ENCODE assay signal across 1 cellular context in the genomic region with DNA sequence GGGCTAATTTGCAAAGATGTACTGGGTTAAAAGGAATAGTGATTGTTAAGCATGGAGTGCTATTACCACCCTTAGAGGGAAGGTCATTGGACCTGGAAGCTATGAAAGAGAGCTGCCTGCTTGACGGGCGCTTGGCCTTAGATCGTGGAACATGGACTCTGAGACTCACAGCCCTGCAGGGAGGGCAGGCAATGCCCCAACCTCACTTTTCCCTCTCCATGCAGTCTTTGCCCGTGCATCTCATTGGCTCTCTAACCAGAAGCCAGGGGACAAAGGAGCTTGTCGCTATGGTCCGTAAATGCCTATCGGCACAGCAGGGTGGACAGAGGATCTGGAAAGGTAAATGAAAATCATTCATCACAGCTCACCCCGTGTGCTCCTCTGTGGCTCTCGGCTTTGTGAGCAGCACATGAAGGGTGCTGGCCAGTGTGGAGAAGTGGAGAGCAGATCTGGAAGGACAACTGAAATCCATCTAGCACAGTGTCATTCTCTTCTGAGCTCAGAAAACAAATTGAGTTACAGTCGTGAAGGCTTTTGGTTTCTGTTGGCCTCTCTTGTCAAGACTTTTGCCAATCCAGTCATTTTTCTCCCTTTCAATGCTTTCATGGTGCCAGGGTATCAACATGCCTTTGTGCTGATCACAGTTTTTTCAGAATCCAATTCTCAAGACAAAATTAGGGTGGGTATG.
TF ChIP-seq lines count a peak whose summit lies in the region.

No MANE protein-coding gene starts in this region.

TF ChIP-seq in SK-N-SH, 30 proteins besides CTCF, POLR2A, EP300 and RAD21 (continued from another document):
- TF ChIP-seq, protein P1, sequence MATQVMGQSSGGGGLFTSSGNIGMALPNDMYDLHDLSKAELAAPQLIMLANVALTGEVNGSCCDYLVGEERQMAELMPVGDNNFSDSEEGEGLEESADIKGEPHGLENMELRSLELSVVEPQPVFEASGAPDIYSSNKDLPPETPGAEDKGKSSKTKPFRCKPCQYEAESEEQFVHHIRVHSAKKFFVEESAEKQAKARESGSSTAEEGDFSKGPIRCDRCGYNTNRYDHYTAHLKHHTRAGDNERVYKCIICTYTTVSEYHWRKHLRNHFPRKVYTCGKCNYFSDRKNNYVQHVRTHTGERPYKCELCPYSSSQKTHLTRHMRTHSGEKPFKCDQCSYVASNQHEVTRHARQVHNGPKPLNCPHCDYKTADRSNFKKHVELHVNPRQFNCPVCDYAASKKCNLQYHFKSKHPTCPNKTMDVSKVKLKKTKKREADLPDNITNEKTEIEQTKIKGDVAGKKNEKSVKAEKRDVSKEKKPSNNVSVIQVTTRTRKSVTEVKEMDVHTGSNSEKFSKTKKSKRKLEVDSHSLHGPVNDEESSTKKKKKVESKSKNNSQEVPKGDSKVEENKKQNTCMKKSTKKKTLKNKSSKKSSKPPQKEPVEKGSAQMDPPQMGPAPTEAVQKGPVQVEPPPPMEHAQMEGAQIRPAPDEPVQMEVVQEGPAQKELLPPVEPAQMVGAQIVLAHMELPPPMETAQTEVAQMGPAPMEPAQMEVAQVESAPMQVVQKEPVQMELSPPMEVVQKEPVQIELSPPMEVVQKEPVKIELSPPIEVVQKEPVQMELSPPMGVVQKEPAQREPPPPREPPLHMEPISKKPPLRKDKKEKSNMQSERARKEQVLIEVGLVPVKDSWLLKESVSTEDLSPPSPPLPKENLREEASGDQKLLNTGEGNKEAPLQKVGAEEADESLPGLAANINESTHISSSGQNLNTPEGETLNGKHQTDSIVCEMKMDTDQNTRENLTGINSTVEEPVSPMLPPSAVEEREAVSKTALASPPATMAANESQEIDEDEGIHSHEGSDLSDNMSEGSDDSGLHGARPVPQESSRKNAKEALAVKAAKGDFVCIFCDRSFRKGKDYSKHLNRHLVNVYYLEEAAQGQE (IDR thresholded peaks at IDR 0.05; ENCODE audit: low read depth, low read length) = no peak
- TF ChIP-seq, protein P2, sequence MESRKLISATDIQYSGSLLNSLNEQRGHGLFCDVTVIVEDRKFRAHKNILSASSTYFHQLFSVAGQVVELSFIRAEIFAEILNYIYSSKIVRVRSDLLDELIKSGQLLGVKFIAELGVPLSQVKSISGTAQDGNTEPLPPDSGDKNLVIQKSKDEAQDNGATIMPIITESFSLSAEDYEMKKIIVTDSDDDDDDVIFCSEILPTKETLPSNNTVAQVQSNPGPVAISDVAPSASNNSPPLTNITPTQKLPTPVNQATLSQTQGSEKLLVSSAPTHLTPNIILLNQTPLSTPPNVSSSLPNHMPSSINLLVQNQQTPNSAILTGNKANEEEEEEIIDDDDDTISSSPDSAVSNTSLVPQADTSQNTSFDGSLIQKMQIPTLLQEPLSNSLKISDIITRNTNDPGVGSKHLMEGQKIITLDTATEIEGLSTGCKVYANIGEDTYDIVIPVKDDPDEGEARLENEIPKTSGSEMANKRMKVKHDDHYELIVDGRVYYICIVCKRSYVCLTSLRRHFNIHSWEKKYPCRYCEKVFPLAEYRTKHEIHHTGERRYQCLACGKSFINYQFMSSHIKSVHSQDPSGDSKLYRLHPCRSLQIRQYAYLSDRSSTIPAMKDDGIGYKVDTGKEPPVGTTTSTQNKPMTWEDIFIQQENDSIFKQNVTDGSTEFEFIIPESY (IDR thresholded peaks at IDR 0.05; ENCODE audit: borderline replicate concordance, low read depth) = no peak
- no peak for TF ChIP-seq FOXJ3 (CRISPR knock-in tag; IDR thresholded peaks at IDR 0.05)
- TF ChIP-seq GABPA (IDR thresholded peaks at IDR 0.05; ENCODE audit: low read depth) = no peak
